2 cellular contexts compared by ENCODE assay signal in genomic region chr6:30219244-30219643, GRCh38.
A peak's percentile ranks its signal among the peaks of the same experiment; 100 is the strongest.
TF ChIP-seq lines count a peak whose summit lies in the region.

No MANE protein-coding gene starts in this region.

TF ChIP-seq in GM12891, 5 proteins besides CTCF, POLR2A, EP300 and RAD21:
- no peak for TF ChIP-seq TAF1 (IDR thresholded peaks at IDR 0.05; ENCODE audit: low read depth, low read length)
- TF ChIP-seq PAX5 (IDR thresholded peaks at IDR 0.05; ENCODE audit: insufficient read depth, low read length, severe bottlenecking): no peak
- no peak for TF ChIP-seq SPI1 (IDR thresholded peaks at IDR 0.05; ENCODE audit: low read depth, low read length)
- no peak for TF ChIP-seq POU2F2 (IDR thresholded peaks at IDR 0.05; ENCODE audit: low read depth, low read length)
- no peak for TF ChIP-seq POLR2AphosphoS5 (IDR thresholded peaks at IDR 0.05; ENCODE audit: low read depth, low read length)

TF ChIP-seq in HepG2, 621 proteins besides CTCF, POLR2A, EP300 and RAD21 (continues in another document):
- TF ChIP-seq ZNF275 (CRISPR knock-in tag; IDR thresholded peaks at IDR 0.05; ENCODE audit: borderline replicate concordance) (no peak), ZNF883 (CRISPR knock-in tag; IDR thresholded peaks at IDR 0.05; ENCODE audit: not compliant biosample characterization) (no peak), KMT2A (CRISPR knock-in tag; IDR thresholded peaks at IDR 0.05) (no peak), SP1 (IDR thresholded peaks at IDR 0.05) (no peak), SP1 (CRISPR knock-in tag; IDR thresholded peaks at IDR 0.05) (peak; percentile 53; the same call in 1 of the 2 replicates), HMGXB4 (CRISPR knock-in tag; IDR thresholded peaks at IDR 0.05; ENCODE audit: borderline replicate concordance in 1 of 2, low read depth in 1 of 2) (peak; percentile 51 to 80; a peak in 3 of 4 replicates), ZC3H4 (CRISPR knock-in tag; IDR thresholded peaks at IDR 0.05; ENCODE audit: borderline replicate concordance) (no peak), ZNF740 (CRISPR knock-in tag; IDR thresholded peaks at IDR 0.05) (no peak), KLF12 (CRISPR knock-in tag; IDR thresholded peaks at IDR 0.05; ENCODE audit: borderline replicate concordance) (no peak), ZNF296 (CRISPR knock-in tag; conservative IDR thresholded peaks at IDR 0.05) (no peak), E2F2 (CRISPR knock-in tag; IDR thresholded peaks at IDR 0.05; ENCODE audit: borderline replicate concordance) (no peak), ZNF281 (CRISPR knock-in tag; IDR thresholded peaks at IDR 0.05; ENCODE audit: borderline replicate concordance) (no peak), PHF8 (CRISPR knock-in tag; IDR thresholded peaks at IDR 0.05) (0 out of 2 replicates have a peak, but pooled peaks have one; percentile 45), HOMEZ (CRISPR knock-in tag; IDR thresholded peaks at IDR 0.05; ENCODE audit: low read depth) (peak; percentile 87), GMEB2 (CRISPR knock-in tag; IDR thresholded peaks at IDR 0.05; ENCODE audit: low read depth) (no peak), TARDBP (CRISPR knock-in tag; IDR thresholded peaks at IDR 0.05) (peak; percentile 44; the same call in 1 of the 2 replicates), MXD4 (CRISPR knock-in tag; IDR thresholded peaks at IDR 0.05) (0 out of 2 replicates have a peak, but pooled peaks have one; percentile 50), PAX8 (CRISPR knock-in tag; IDR thresholded peaks at IDR 0.05; ENCODE audit: borderline replicate concordance) (no peak), SIX1 (CRISPR knock-in tag; IDR thresholded peaks at IDR 0.05; ENCODE audit: borderline replicate concordance) (peak; percentile 34; the same call in 1 of the 2 replicates), HNRNPH1 (optimal IDR thresholded peaks at IDR 0.05; ENCODE audit: low read depth, low read length) (no peak), MYNN (CRISPR knock-in tag; IDR thresholded peaks at IDR 0.05; ENCODE audit: low read depth) (peak; percentile 61; the same call in 1 of the 2 replicates), GATAD2A (CRISPR knock-in tag; IDR thresholded peaks at IDR 0.05) (peak; percentile 54), HNF1B (CRISPR knock-in tag; IDR thresholded peaks at IDR 0.05) (no peak; the same call in 1 of the 2 replicates), NR0B2 (CRISPR knock-in tag; IDR thresholded peaks at IDR 0.05) (no peak), POLR2AphosphoS5 (IDR thresholded peaks at IDR 0.05; ENCODE audit: low read depth, low read length) (0 out of 2 replicates have a peak, but pooled peaks have one; percentile 21), GLI4 (CRISPR knock-in tag; IDR thresholded peaks at IDR 0.05; ENCODE audit: borderline replicate concordance) (no peak), JUN (CRISPR knock-in tag; IDR thresholded peaks at IDR 0.05) (no peak), SMAD9 (CRISPR knock-in tag; IDR thresholded peaks at IDR 0.05) (0 out of 2 replicates have a peak, but pooled peaks have one; percentile 12), IKZF5 (CRISPR knock-in tag; IDR thresholded peaks at IDR 0.05) (peak; percentile 42; the same call in 1 of the 2 replicates), ZNF136 (CRISPR knock-in tag; IDR thresholded peaks at IDR 0.05; ENCODE audit: low read depth) (peak; percentile 79; the same call in 1 of the 2 replicates), GABPA (IDR thresholded peaks at IDR 0.05; ENCODE audit: low read depth, low read length) (no peak), GABPA (CRISPR knock-in tag; IDR thresholded peaks at IDR 0.05; ENCODE audit: low read depth) (peak; percentile 60; the same call in 1 of the 2 replicates), RFXAP (CRISPR knock-in tag; IDR thresholded peaks at IDR 0.05; ENCODE audit: borderline replicate concordance) (peak; percentile 52; the same call in 1 of the 2 replicates), ZNF580 (CRISPR knock-in tag; IDR thresholded peaks at IDR 0.05; ENCODE audit: borderline replicate concordance, low read depth) (peak; percentile 49; the same call in 1 of the 2 replicates), THAP11 (CRISPR knock-in tag; IDR thresholded peaks at IDR 0.05) (peak; percentile 75), PLSCR1 (CRISPR knock-in tag; IDR thresholded peaks at IDR 0.05; ENCODE audit: borderline replicate concordance) (no peak), ZNF232 (CRISPR knock-in tag; IDR thresholded peaks at IDR 0.05; ENCODE audit: borderline replicate concordance) (no peak), TFAP4 (IDR thresholded peaks at IDR 0.05; ENCODE audit: borderline replicate concordance, low read depth) (peak; percentile 43; the same call in 1 of the 2 replicates)
